In genomic region chr15:32838820-32839219, GRCh38 we compare ENCODE assay signal across 1 cellular context.
TF ChIP-seq lines count a peak whose summit lies in the region.

No MANE protein-coding gene starts in this region.

TF ChIP-seq in HepG2, 621 proteins besides CTCF, POLR2A, EP300 and RAD21 (continued from another document):
- TF ChIP-seq ZBTB43 (CRISPR knock-in tag; conservative IDR thresholded peaks at IDR 0.05) (peak; percentile 76; the same call in 1 of the 2 replicates), SOX6 (IDR thresholded peaks at IDR 0.05) (no peak), SOX6 (CRISPR knock-in tag; IDR thresholded peaks at IDR 0.05) (0 out of 2 replicates have a peak, but pooled peaks have one; percentile 19), HOXA9 (CRISPR knock-in tag; IDR thresholded peaks at IDR 0.05; ENCODE audit: borderline replicate concordance) (no peak), CREM (IDR thresholded peaks at IDR 0.05) (no peak), CREM (CRISPR knock-in tag; IDR thresholded peaks at IDR 0.05) (no peak), FOXA3 (CRISPR knock-in tag; IDR thresholded peaks at IDR 0.05) (peak; percentile 91), MAFK (conservative IDR thresholded peaks at IDR 0.05 in 1 of 2, IDR thresholded peaks at IDR 0.05 in 1 of 2; ENCODE audit: low read length in 2 of 2) (peak in 1 of 2 experiments; percentile 15; a peak in 1 of 4 replicates), ZNF792 (CRISPR knock-in tag; IDR thresholded peaks at IDR 0.05) (peak; percentile 60; the same call in 1 of the 2 replicates), FOXO1 (CRISPR knock-in tag; IDR thresholded peaks at IDR 0.05) (0 out of 2 replicates have a peak, but pooled peaks have one; percentile 15), FOXA1 (IDR thresholded peaks at IDR 0.05) (no peak), FOXA1 (CRISPR knock-in tag; IDR thresholded peaks at IDR 0.05) (peak; percentile 91)
- TF ChIP-seq, protein P1, sequence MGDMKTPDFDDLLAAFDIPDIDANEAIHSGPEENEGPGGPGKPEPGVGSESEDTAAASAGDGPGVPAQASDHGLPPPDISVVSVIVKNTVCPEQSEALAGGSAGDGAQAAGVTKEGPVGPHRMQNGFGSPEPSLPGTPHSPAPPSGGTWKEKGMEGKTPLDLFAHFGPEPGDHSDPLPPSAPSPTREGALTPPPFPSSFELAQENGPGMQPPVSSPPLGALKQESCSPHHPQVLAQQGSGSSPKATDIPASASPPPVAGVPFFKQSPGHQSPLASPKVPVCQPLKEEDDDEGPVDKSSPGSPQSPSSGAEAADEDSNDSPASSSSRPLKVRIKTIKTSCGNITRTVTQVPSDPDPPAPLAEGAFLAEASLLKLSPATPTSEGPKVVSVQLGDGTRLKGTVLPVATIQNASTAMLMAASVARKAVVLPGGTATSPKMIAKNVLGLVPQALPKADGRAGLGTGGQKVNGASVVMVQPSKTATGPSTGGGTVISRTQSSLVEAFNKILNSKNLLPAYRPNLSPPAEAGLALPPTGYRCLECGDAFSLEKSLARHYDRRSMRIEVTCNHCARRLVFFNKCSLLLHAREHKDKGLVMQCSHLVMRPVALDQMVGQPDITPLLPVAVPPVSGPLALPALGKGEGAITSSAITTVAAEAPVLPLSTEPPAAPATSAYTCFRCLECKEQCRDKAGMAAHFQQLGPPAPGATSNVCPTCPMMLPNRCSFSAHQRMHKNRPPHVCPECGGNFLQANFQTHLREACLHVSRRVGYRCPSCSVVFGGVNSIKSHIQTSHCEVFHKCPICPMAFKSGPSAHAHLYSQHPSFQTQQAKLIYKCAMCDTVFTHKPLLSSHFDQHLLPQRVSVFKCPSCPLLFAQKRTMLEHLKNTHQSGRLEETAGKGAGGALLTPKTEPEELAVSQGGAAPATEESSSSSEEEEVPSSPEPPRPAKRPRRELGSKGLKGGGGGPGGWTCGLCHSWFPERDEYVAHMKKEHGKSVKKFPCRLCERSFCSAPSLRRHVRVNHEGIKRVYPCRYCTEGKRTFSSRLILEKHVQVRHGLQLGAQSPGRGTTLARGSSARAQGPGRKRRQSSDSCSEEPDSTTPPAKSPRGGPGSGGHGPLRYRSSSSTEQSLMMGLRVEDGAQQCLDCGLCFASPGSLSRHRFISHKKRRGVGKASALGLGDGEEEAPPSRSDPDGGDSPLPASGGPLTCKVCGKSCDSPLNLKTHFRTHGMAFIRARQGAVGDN (CRISPR knock-in tag; IDR thresholded peaks at IDR 0.05) = 0 out of 2 replicates have a peak, but pooled peaks have one; percentile 12
